ENCODE assay signal across 1 cellular context in genomic region chr2:85327757-85328617, GRCh38.
TF ChIP-seq lines count a peak whose summit lies in the region.

Gene TGOLN2, minus strand, starts transcription at chr2:85327989. Its CDS starts 27 bp downstream, at chr2:85327962.

TF ChIP-seq in HepG2, 621 proteins besides CTCF, POLR2A, EP300 and RAD21 (continued from another document and continues in another):
- peak; percentile 96 for TF ChIP-seq ZNF343 (CRISPR knock-in tag; IDR thresholded peaks at IDR 0.05)
- TF ChIP-seq MAX (IDR thresholded peaks at IDR 0.05): peak; percentile 94
- peak; percentile 79; the same call in 1 of the 2 replicates for TF ChIP-seq IRF2 (CRISPR knock-in tag; IDR thresholded peaks at IDR 0.05)
- TF ChIP-seq RBM39 (IDR thresholded peaks at IDR 0.05; ENCODE audit: low read depth, low read length, poor library complexity, severe bottlenecking): peak; percentile 94
- TF ChIP-seq ZNF740 (CRISPR knock-in tag; IDR thresholded peaks at IDR 0.05): 0 out of 2 replicates have a peak, but pooled peaks have one; percentile 49
- TF ChIP-seq XRCC5 (optimal IDR thresholded peaks at IDR 0.05; ENCODE audit: low read length): peak; percentile 76
- peak; percentile 93 for TF ChIP-seq ZNF704 (CRISPR knock-in tag; IDR thresholded peaks at IDR 0.05; ENCODE audit: borderline replicate concordance)
- peak; percentile 73 for TF ChIP-seq RXRB (CRISPR knock-in tag; IDR thresholded peaks at IDR 0.05; ENCODE audit: borderline replicate concordance)
- TF ChIP-seq AKNA (CRISPR knock-in tag; IDR thresholded peaks at IDR 0.05; ENCODE audit: borderline replicate concordance): peak; percentile 94; the same call in 1 of the 2 replicates
- no peak for TF ChIP-seq ZFP62 (CRISPR knock-in tag; IDR thresholded peaks at IDR 0.05)
- peak; percentile 93 for TF ChIP-seq CCDC6 (CRISPR knock-in tag; IDR thresholded peaks at IDR 0.05)
- TF ChIP-seq ZNF333 (CRISPR knock-in tag; IDR thresholded peaks at IDR 0.05; ENCODE audit: borderline replicate concordance): peak; percentile 65; the same call in 1 of the 2 replicates
- peak; percentile 90; the same call in 1 of the 2 replicates for TF ChIP-seq ZNF224 (CRISPR knock-in tag; IDR thresholded peaks at IDR 0.05)
- peak; percentile 98 for TF ChIP-seq ZNF256 (CRISPR knock-in tag; conservative IDR thresholded peaks at IDR 0.05)
- TF ChIP-seq MEF2D (CRISPR knock-in tag; IDR thresholded peaks at IDR 0.05): peak; percentile 85
- no peak for TF ChIP-seq NR3C1 (CRISPR knock-in tag; IDR thresholded peaks at IDR 0.05)
- peak; percentile 84; the same call in 1 of the 2 replicates for TF ChIP-seq ZNF317 (CRISPR knock-in tag; IDR thresholded peaks at IDR 0.05)
- TF ChIP-seq PRDM10 (CRISPR knock-in tag; IDR thresholded peaks at IDR 0.05; ENCODE audit: low read depth): peak; percentile 80
- no peak for TF ChIP-seq REXO4 (CRISPR knock-in tag; IDR thresholded peaks at IDR 0.05; ENCODE audit: borderline replicate concordance)
- TF ChIP-seq FOXO1 (CRISPR knock-in tag; IDR thresholded peaks at IDR 0.05): peak; percentile 80
- peak; percentile 97 for TF ChIP-seq ZNF556 (CRISPR knock-in tag; IDR thresholded peaks at IDR 0.05; ENCODE audit: borderline replicate concordance)
- no peak for TF ChIP-seq SMC3 (IDR thresholded peaks at IDR 0.05; ENCODE audit: low read length)
- TF ChIP-seq MTERF4 (CRISPR knock-in tag; IDR thresholded peaks at IDR 0.05): peak; percentile 81
- TF ChIP-seq POLR2G (IDR thresholded peaks at IDR 0.05; ENCODE audit: low read depth, low read length): peak; percentile 99
- TF ChIP-seq ZNF891 (CRISPR knock-in tag; IDR thresholded peaks at IDR 0.05): peak; percentile 93
- no peak for TF ChIP-seq RORA (CRISPR knock-in tag; IDR thresholded peaks at IDR 0.05)
- peak; percentile 93; the same call in 1 of the 2 replicates for TF ChIP-seq PAWR (CRISPR knock-in tag; IDR thresholded peaks at IDR 0.05; ENCODE audit: borderline replicate concordance)
- no peak; the same call in 1 of the 2 replicates for TF ChIP-seq SMAD9 (CRISPR knock-in tag; IDR thresholded peaks at IDR 0.05)
- peak; percentile 73; the same call in 1 of the 2 replicates for TF ChIP-seq EEA1 (CRISPR knock-in tag; IDR thresholded peaks at IDR 0.05; ENCODE audit: borderline replicate concordance)
- TF ChIP-seq TFE3 (CRISPR knock-in tag; IDR thresholded peaks at IDR 0.05): peak; percentile 87
- TF ChIP-seq CREB3 (CRISPR knock-in tag; IDR thresholded peaks at IDR 0.05): peak; percentile 96
- peak; percentile 99 for TF ChIP-seq ARNT2 (CRISPR knock-in tag; IDR thresholded peaks at IDR 0.05; ENCODE audit: low read depth)
- peak; percentile 91; the same call in 1 of the 2 replicates for TF ChIP-seq ETS1 (CRISPR knock-in tag; IDR thresholded peaks at IDR 0.05)
- peak; percentile 91 for TF ChIP-seq KMT2B (CRISPR knock-in tag; IDR thresholded peaks at IDR 0.05)
- TF ChIP-seq NCOA1 (CRISPR knock-in tag; IDR thresholded peaks at IDR 0.05): 0 out of 2 replicates have a peak, but pooled peaks have one; percentile 64
- peak; percentile 87 for TF ChIP-seq NFE2L1 (CRISPR knock-in tag; IDR thresholded peaks at IDR 0.05; ENCODE audit: borderline replicate concordance)
- TF ChIP-seq ZIK1 (CRISPR knock-in tag; IDR thresholded peaks at IDR 0.05; ENCODE audit: borderline replicate concordance, low read depth): peak; percentile 78; the same call in 1 of the 2 replicates
- no peak for TF ChIP-seq ZNF530 (CRISPR knock-in tag; IDR thresholded peaks at IDR 0.05; ENCODE audit: low read depth)
- TF ChIP-seq ZNF776 (CRISPR knock-in tag; IDR thresholded peaks at IDR 0.05): peak; percentile 90
- TF ChIP-seq ZNF512 (CRISPR knock-in tag; IDR thresholded peaks at IDR 0.05): peak; percentile 79; the same call in 1 of the 2 replicates
- TF ChIP-seq ZNF670 (CRISPR knock-in tag; IDR thresholded peaks at IDR 0.05; ENCODE audit: borderline replicate concordance): peak; percentile 77; the same call in 1 of the 2 replicates
- no peak for TF ChIP-seq PRPF4 (IDR thresholded peaks at IDR 0.05; ENCODE audit: low read depth, low read length, poor library complexity, severe bottlenecking)
- peak; percentile 95 for TF ChIP-seq KAT8 (CRISPR knock-in tag; IDR thresholded peaks at IDR 0.05)
- TF ChIP-seq ZKSCAN8 (CRISPR knock-in tag; IDR thresholded peaks at IDR 0.05; ENCODE audit: borderline replicate concordance): peak; percentile 62; the same call in 1 of the 2 replicates
- TF ChIP-seq ZNF563 (CRISPR knock-in tag; IDR thresholded peaks at IDR 0.05): peak; percentile 96
